14 cellular contexts compared by ENCODE assay signal in genomic region chr6:135230702-135231468, GRCh38. TPM values are rescaled to one million over a fixed set of nuclear protein-coding genes. Genes with fewer than 3 reads are reported as not detected.
DNase-seq lines count a peak whose midpoint lies in the region; ATAC-seq, FAIRE-seq and TF ChIP-seq lines count a peak whose summit lies in the region.
"Had no signal": no experiment of that assay in that cellular context is flagged by ENCODE, and none has a peak within 500 bp of the region (broad histone marks: within the 10 kb centered on the region; RNA-seq: fewer than 3 reads in every experiment).

No MANE protein-coding gene starts in this region.

- H4K91ac ChIP-seq in trophoblast cell (ENCODE audit: low read depth, low read length), result no peak overlapping the region

- no peaks in the 10 kb centered on the region for H4K20me1 ChIP-seq in K562 (replicated peaks; ENCODE audit: control insufficient read depth, insufficient read depth, low read length)

- peak; percentile 14 for ATAC-seq in activated CD4-positive, alpha-beta T cell treated with anti-CD3 and anti-CD28 coated beads for 36 hours
- ATAC-seq in K562 (peak; percentile 73), GM19455 (IDR thresholded peaks at IDR 0.05; ENCODE audit: unreplicated experiment) (no peak), HG02678 (IDR thresholded peaks at IDR 0.05; ENCODE audit: unreplicated experiment) (no peak)

- H3K27ac ChIP-seq in K562 (ENCODE audit: extremely low read depth, low read depth, low read length) (peak overlapping the region; percentile 85), trophoblast cell (ENCODE audit: low read depth, low read length) (no peak overlapping the region)
- H3K27ac ChIP-seq: adrenal gland, RWPE1, tibial nerve had no signal

- H3K4me1 Mint-ChIP-seq in activated CD4-positive, alpha-beta T cell treated with anti-CD3 and anti-CD28 coated beads for 36 hours, result peaks cover 18% of the 10 kb centered on the region

- no peak overlapping the region for H3K14ac ChIP-seq in trophoblast cell (ENCODE audit: low read length)

- no peak overlapping the region for H4K8ac ChIP-seq in trophoblast cell (ENCODE audit: low read depth, low read length)

- H3K9me3 Mint-ChIP-seq in activated CD4-positive, alpha-beta T cell treated with anti-CD3 and anti-CD28 coated beads for 36 hours (ENCODE audit: low read depth), result no peaks in the 10 kb centered on the region

- DNase-seq in activated CD4-positive, alpha-beta T cell treated with anti-CD3 and anti-CD28 coated beads for 36 hours, result no peak
- no peak for DNase-seq in activated CD4-positive, alpha-beta T cell treated with anti-CD3 and anti-CD28 coated beads for 48 hours
- DNase-seq in NCI-H226 (peak; percentile 47), K562 (ENCODE audit: extremely low read depth in 1 of 4, low spot score in 3 of 4) (peak in 3 of 4 experiments; percentile 31 to 71 (median 44)), trophoblast cell (peak; percentile 32 to 77), AG08395 (ENCODE audit: low spot score) (no peak)
- DNase-seq: NCI-H1092 had no signal

- no peak overlapping the region for H2BK5ac ChIP-seq in trophoblast cell (ENCODE audit: low read depth, low read length, poor library complexity)

- no peak overlapping the region for H3K4ac ChIP-seq in trophoblast cell (ENCODE audit: low read depth, low read length)

- no peak overlapping the region for H3K23ac ChIP-seq in trophoblast cell (ENCODE audit: low read length)

- TF ChIP-seq EP300 in K562 (IDR thresholded peaks at IDR 0.05; ENCODE audit: low read length), result no peak

- H3K9ac ChIP-seq in K562 (ENCODE audit: insufficient read depth in 1 of 2, low read depth in 2 of 2, low read length in 2 of 2), result peak overlapping the region in 1 of 2 experiments; percentile 56; a peak in 2 of 4 replicates
- H3K9ac ChIP-seq in trophoblast cell (ENCODE audit: low read length), result no peak overlapping the region

- no peak overlapping the region for H3K4me2 ChIP-seq in K562 (ENCODE audit: insufficient read depth, low read length)
- H3K4me2 ChIP-seq in trophoblast cell (ENCODE audit: low read length), result no peak overlapping the region

- H2BK12ac ChIP-seq in trophoblast cell (ENCODE audit: low read length), result no peak overlapping the region

- no peaks in the 10 kb centered on the region for H3K27me3 Mint-ChIP-seq in activated CD4-positive, alpha-beta T cell treated with anti-CD3 and anti-CD28 coated beads for 36 hours

- no peak for TF ChIP-seq CTCF in K562 (IDR thresholded peaks at IDR 0.05 in 2 of 3, conservative IDR thresholded peaks at IDR 0.05 in 1 of 3; ENCODE audit: insufficient read depth in 2 of 3, low read depth in 1 of 3, low read length in 3 of 3)

- no peak overlapping the region for H3K18ac ChIP-seq in trophoblast cell (ENCODE audit: low read length)

- TF ChIP-seq RAD21 in K562 (CRISPR knock-in tag; conservative IDR thresholded peaks at IDR 0.05 in 1 of 2, IDR thresholded peaks at IDR 0.05 in 1 of 2), result no peak

- no peaks in the 10 kb centered on the region for H3K36me3 ChIP-seq in K562 (ENCODE audit: control insufficient read depth, insufficient read depth, low read length)
- no peaks in the 10 kb centered on the region for H3K36me3 ChIP-seq in trophoblast cell (ENCODE audit: control insufficient read depth in 1 of 2, insufficient read depth in 2 of 2, low read length in 2 of 2)
- H3K36me3 ChIP-seq: adrenal gland, tibial nerve had no signal

- H2BK120ac ChIP-seq in trophoblast cell (ENCODE audit: insufficient read depth, low read length, poor library complexity), result no peak overlapping the region

- H3K79me2 ChIP-seq in K562 (ENCODE audit: control insufficient read depth, insufficient read depth, low read length), result no peaks in the 10 kb centered on the region
- H3K79me2 ChIP-seq in trophoblast cell (ENCODE audit: control insufficient read depth, insufficient read depth, low read length, poor library complexity), result no peaks in the 10 kb centered on the region

- in situ Hi-C loops in K562 (cut with MboI), result no loop called here

- no peaks in the 10 kb centered on the region for H3K9me1 ChIP-seq in K562 (ENCODE audit: control insufficient read depth, insufficient read depth, low read length)

- H3K27ac Mint-ChIP-seq in activated CD4-positive, alpha-beta T cell treated with anti-CD3 and anti-CD28 coated beads for 36 hours, result no peak overlapping the region

- BruUV-seq in K562 (replicated peaks; lab: Mats Ljungman, UMichigan), result no TSS peak

- H3K4me3 Mint-ChIP-seq in activated CD4-positive, alpha-beta T cell treated with anti-CD3 and anti-CD28 coated beads for 36 hours, result no peak overlapping the region

- H2AFZ ChIP-seq in K562 (ENCODE audit: low read depth, low read length) (peak overlapping the region; percentile 93), trophoblast cell (ENCODE audit: insufficient read depth, low read length, poor library complexity) (no peak overlapping the region)

- CTCF ChIA-PET in activated CD4-positive, alpha-beta T cell treated with anti-CD3 and anti-CD28 coated beads for 36 hours (lab: Charles Lee), result interaction anchor here (0.6 to 1.3 kb wide), 5 partner anchors 11 to 1235 kb away, joined by 3 to 5 read pairs (median 3); no protein-coding TSS in a partner anchor
- CTCF ChIA-PET in K562 (lab: Yijun Ruan, JAX; ENCODE audit: low intra/inter-chr PET ratio), result interaction anchor here (0.6 kb wide), 1 partner anchor 91 kb away, joined by 3 read pairs; no protein-coding TSS in a partner anchor

- WGBS in K562 (ENCODE audit: insufficient coverage, low coverage, missing lambda C conversion rate), result 0% methylated on average over 3 of the region's 3 CpGs
- WGBS in trophoblast cell (ENCODE audit: extremely low coverage, insufficient coverage, insufficient read length), result no CpG with 5 or more reads among the region's 3 CpGs

- no peaks in the 10 kb centered on the region for H3K36me3 Mint-ChIP-seq in activated CD4-positive, alpha-beta T cell treated with anti-CD3 and anti-CD28 coated beads for 36 hours (ENCODE audit: low read depth)

- H3K4me1 ChIP-seq in K562 (replicated peaks in 1 of 2; ENCODE audit: control insufficient read depth in 2 of 2, insufficient read depth in 2 of 2, low read length in 2 of 2) (peaks cover 11 to 32% of the 10 kb centered on the region in 2 experiments), trophoblast cell (ENCODE audit: control insufficient read depth in 1 of 2, insufficient read depth in 2 of 2, low read length in 2 of 2) (no peaks in the 10 kb centered on the region)
- H3K4me1 ChIP-seq: adrenal gland, tibial nerve had no signal

- POLR2A ChIA-PET in activated CD4-positive, alpha-beta T cell treated with anti-CD3 and anti-CD28 coated beads for 36 hours (lab: Charles Lee), result no interaction called here
- POLR2A ChIA-PET in K562 (lab: Yijun Ruan, JAX), result interaction anchor here (0.5 to 1.8 kb wide), 9 partner anchors 9 to 179 kb away, joined by 3 to 8 read pairs (median 3); no protein-coding TSS in a partner anchor

- no peak overlapping the region for H2AK5ac ChIP-seq in trophoblast cell (ENCODE audit: low read length)

- H3K4me3 ChIP-seq in K562 (no peak overlapping the region), trophoblast cell (ENCODE audit: low read depth, low read length) (no peak overlapping the region)
- H3K4me3 ChIP-seq: adrenal gland, tibial nerve had no signal

- TF ChIP-seq POLR2A in K562 (conservative IDR thresholded peaks at IDR 0.05), result no peak

- FAIRE-seq in K562 (lab: Jason Lieb, UNC), result no peak
- FAIRE-seq: frontal cortex, HTR-8/SVneo had no signal

- H3K9me3 ChIP-seq in K562 (replicated peaks; ENCODE audit: control insufficient read depth, insufficient read depth, low read depth, low read length), result no peaks in the 10 kb centered on the region; the same call in 1 of the 2 replicates
- H3K9me3 ChIP-seq in trophoblast cell (ENCODE audit: insufficient read depth, low read depth, low read length), result no peaks in the 10 kb centered on the region
- H3K9me3 ChIP-seq: adrenal gland, tibial nerve had no signal

- no peaks in the 10 kb centered on the region for H3K79me1 ChIP-seq in trophoblast cell (ENCODE audit: low read length)

- H4K12ac ChIP-seq in trophoblast cell (ENCODE audit: low read depth, low read length), result no peak overlapping the region

- no peaks in the 10 kb centered on the region for H3K27me3 ChIP-seq in K562 (ENCODE audit: control insufficient read depth in 2 of 2, insufficient read depth in 2 of 2, low read length in 2 of 2)
- H3K27me3 ChIP-seq in trophoblast cell (ENCODE audit: insufficient read depth, low read length), result no peaks in the 10 kb centered on the region
- H3K27me3 ChIP-seq: adrenal gland, tibial nerve had no signal

- intact Hi-C loops in activated CD4-positive, alpha-beta T cell treated with anti-CD3 and anti-CD28 coated beads for 36 hours (cut with DNase I, micrococcal nuclease), result no loop called here
- intact Hi-C loops in K562 (cut with micrococcal nuclease), result loop anchor here (5.0 kb wide), 1 partner anchor 91 kb away; no protein-coding TSS in a partner anchor

TF ChIP-seq in K562, 482 proteins besides CTCF, POLR2A, EP300 and RAD21 (continues in another document):
- TF ChIP-seq HMGN3 (IDR thresholded peaks at IDR 0.05; ENCODE audit: borderline replicate concordance, extremely low read depth, insufficient read length, low read depth, low read length) (no peak), CBFA2T3 (IDR thresholded peaks at IDR 0.05) (no peak)

RNA-seq across cellular contexts. Expression of gene MYB, which starts 49.8 kb away (rescaled TPM):
- 10 to 100 TPM; 29.2 to 35.9 TPM for total RNA-seq in activated CD4-positive, alpha-beta T cell treated with anti-CD3 and anti-CD28 coated beads for 36 hours
- total RNA-seq in K562 (2011; cell fraction: chromatin; rRNA removed; ENCODE audit: low replicate concordance), result 136 and 323 TPM in 2 replicates
- total RNA-seq in K562 (2011; cell fraction: nucleolus; rRNA removed), result 63.7 and 97.6 TPM in 2 replicates
- 152 and 301 TPM in 2 replicates for total RNA-seq in K562 (2011; cell fraction: nucleoplasm; rRNA removed)
- total RNA-seq in K562 (2014; rRNA removed) (116 and 117 TPM in 2 replicates), K562 (2014; rRNA removed; fragmentation: Illumina TruSeq; extraction: Trizol) (149 and 170 TPM in 2 replicates), K562 (2015; rRNA removed; fragmentation: Illumina TruSeq; extraction: Trizol) (215 and 218 TPM in 2 replicates), K562 (2021) (140 and 142 TPM in 2 replicates)
- polyA plus RNA-seq in K562 (2011; rRNA removed) (82.6 and 94.1 TPM in 2 replicates), K562 (2014; fragmentation: Illumina TruSeq; extraction: Trizol) (133 and 185 TPM in 2 replicates), K562 (2014; fragmentation: Nextera tagmentation; extraction: Ambion mirVana) (10 to 100 TPM; 35.8 to 44.1 TPM), K562 (2014; rRNA removed) (153 and 155 TPM in 2 replicates)
- 49.6 and 73.2 TPM in 2 replicates for polyA plus RNA-seq in K562 (2011; cell fraction: cytosol; rRNA removed)
- polyA plus RNA-seq in K562 (2011; cell fraction: nucleus; rRNA removed), result 131 and 141 TPM in 2 replicates
- polyA plus RNA-seq in K562 (2012), result 106 and 145 TPM in 2 replicates
- 153 and 187 TPM in 2 replicates for polyA minus RNA-seq in K562 (2011; rRNA and poly(A)+ RNA removed)
- 73.2 and 75.5 TPM in 2 replicates for polyA minus RNA-seq in K562 (2011; cell fraction: cytosol; rRNA and poly(A)+ RNA removed)
- polyA minus RNA-seq in K562 (2011; cell fraction: nucleus; rRNA and poly(A)+ RNA removed), result 136 and 220 TPM in 2 replicates
- polyA plus RNA-seq in trophoblast cell (2013), result 0.21 and 0.24 TPM in 2 replicates

Comparison
In these comparisons a context has a peak if more than half of its experiments do, and no peak if none do; other contexts are left out.
1. ATAC-seq: peak in activated CD4-positive, alpha-beta T cell treated with anti-CD3 and anti-CD28 coated beads for 36 hours (single experiment) and K562 (single experiment); none in GM19455 (single experiment) and HG02678 (single experiment).
2. DNase-seq: peak in NCI-H226 (single experiment), K562 (3 of 4) and trophoblast cell (2 of 2); none in activated CD4-positive, alpha-beta T cell treated with anti-CD3 and anti-CD28 coated beads for 36 hours (single experiment), activated CD4-positive, alpha-beta T cell treated with anti-CD3 and anti-CD28 coated beads for 48 hours (single experiment) and AG08395 (single experiment).